8 cellular contexts compared by ENCODE assay signal in the genomic region with DNA sequence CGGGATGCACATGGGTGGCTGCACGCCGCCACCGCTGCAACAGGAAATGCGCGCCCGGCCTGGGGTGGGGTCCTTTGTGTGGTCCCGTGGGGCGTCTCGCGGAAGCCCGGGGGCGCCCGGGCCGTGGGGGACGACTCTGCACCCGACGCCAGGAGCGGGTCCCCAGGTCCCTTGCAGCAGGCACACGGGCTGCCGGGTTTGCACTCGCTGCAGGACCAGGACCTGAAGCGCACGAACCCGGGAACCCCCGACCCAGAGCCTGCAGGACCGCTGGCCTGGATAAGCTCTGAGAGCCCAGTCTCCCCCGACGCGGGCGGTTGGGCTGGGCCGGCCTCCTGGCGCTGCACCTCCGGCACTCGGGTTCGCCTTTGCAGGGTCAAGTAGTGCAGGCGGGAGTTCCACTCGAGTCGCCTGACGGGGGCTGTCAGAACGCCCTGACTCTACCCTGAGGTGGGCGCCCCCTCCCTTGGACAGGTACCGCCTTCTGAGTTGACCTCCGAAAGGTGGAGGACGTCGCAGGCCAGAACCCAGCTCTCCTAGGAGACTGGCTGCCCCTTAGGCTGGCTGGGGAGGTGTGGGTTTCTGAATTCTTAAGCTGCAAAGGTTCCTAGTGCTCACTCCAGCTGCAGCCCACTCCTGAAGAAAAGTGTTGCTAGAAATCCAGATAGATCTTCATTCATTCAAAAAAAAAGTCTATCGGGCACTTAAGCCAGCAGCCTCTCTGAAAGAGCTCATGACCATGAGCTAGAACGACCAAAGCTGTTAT.
A peak's percentile ranks its signal among the peaks of the same experiment; 100 is the strongest.
DNase-seq lines count a peak whose midpoint lies in the region; ATAC-seq lines count a peak whose summit lies in the region.

No MANE protein-coding gene starts in this region.

- H3K9me3 Mint-ChIP-seq in activated CD8-positive, alpha-beta memory T cell treated with anti-CD3 and anti-CD28 coated beads, Interleukin-2, amount 10 ng/mL, durations not matched to agents 7 days and 5 days (ENCODE audit: low read depth) = no peaks in the 10 kb centered on the region

- peaks cover 6% of the 10 kb centered on the region for H3K36me3 Mint-ChIP-seq in activated CD8-positive, alpha-beta memory T cell treated with anti-CD3 and anti-CD28 coated beads, Interleukin-2, amount 10 ng/mL, durations not matched to agents 7 days and 5 days

- H3K4me3 Mint-ChIP-seq in activated CD8-positive, alpha-beta memory T cell treated with anti-CD3 and anti-CD28 coated beads, Interleukin-2, amount 10 ng/mL, durations not matched to agents 7 days and 5 days = peak overlapping the region; percentile 42

- peaks cover 17% of the 10 kb centered on the region for H3K4me1 Mint-ChIP-seq in activated CD8-positive, alpha-beta memory T cell treated with anti-CD3 and anti-CD28 coated beads, Interleukin-2, amount 10 ng/mL, durations not matched to agents 7 days and 5 days

- no peaks in the 10 kb centered on the region for H3K27me3 Mint-ChIP-seq in activated CD8-positive, alpha-beta memory T cell treated with anti-CD3 and anti-CD28 coated beads, Interleukin-2, amount 10 ng/mL, durations not matched to agents 7 days and 5 days

- H3K4me3 ChIP-seq in adipocyte (ENCODE audit: low read length) = peak overlapping the region; percentile 79

- H3K9ac ChIP-seq in adipocyte (ENCODE audit: low read length) = peak overlapping the region; percentile 54

- no peaks in the 10 kb centered on the region for H3K36me3 ChIP-seq in adipocyte (ENCODE audit: control insufficient read depth, insufficient read depth, low read length, severe bottlenecking)

- DNase-seq in activated CD8-positive, alpha-beta memory T cell treated with anti-CD3 and anti-CD28 coated beads, Interleukin-2, amount 10 ng/mL, durations not matched to agents 7 days and 5 days = no peak
- DNase-seq in activated CD8-positive, alpha-beta memory T cell treated with anti-CD3 and anti-CD28 coated beads for 24 hours = no peak
- DNase-seq in adipocyte (ENCODE audit: low read depth) (peak; percentile 34), iPS-NIHi7 (ENCODE audit: extremely low spot score) (peak; percentile 63), NCI-H187 (lab: John Stamatoyannopoulos, UW) (no peak)
- peak; percentile 3 for DNase-seq in stimulated activated CD8-positive, alpha-beta memory T cell treated with anti-CD3 and anti-CD28 coated beads, Interleukin-12 subunit alpha, Interleukin-12 subunit beta, amount 100 ng/mL, for 4 hours (ENCODE audit: low read depth)

- H3K27ac Mint-ChIP-seq in activated CD8-positive, alpha-beta memory T cell treated with anti-CD3 and anti-CD28 coated beads, Interleukin-2, amount 10 ng/mL, durations not matched to agents 7 days and 5 days = no peak overlapping the region

- no peaks in the 10 kb centered on the region for H3K27me3 ChIP-seq in adipocyte (replicated peaks; ENCODE audit: control insufficient read depth, insufficient read depth, low read length)

- no peak for ATAC-seq in activated CD8-positive, alpha-beta memory T cell treated with anti-CD3 and anti-CD28 coated beads, Interleukin-2, amount 10 ng/mL, durations not matched to agents 7 days and 5 days
- ATAC-seq in HG03520 (IDR thresholded peaks at IDR 0.05; ENCODE audit: unreplicated experiment) = peak; percentile 6
- no peak for ATAC-seq in HG03460 (IDR thresholded peaks at IDR 0.05; ENCODE audit: unreplicated experiment)

- H3K4me1 ChIP-seq in adipocyte (ENCODE audit: control insufficient read depth, insufficient read depth, low read length) = peaks cover 13% of the 10 kb centered on the region

- CTCF ChIA-PET in activated CD8-positive, alpha-beta memory T cell treated with anti-CD3 and anti-CD28 coated beads, Interleukin-2, amount 10 ng/mL, durations not matched to agents 7 days and 5 days (lab: Charles Lee) = interaction anchor here (0.8 to 3.1 kb wide), 7 partner anchors 8 to 217 kb away, joined by 3 to 16 read pairs (median 5); no protein-coding TSS in a partner anchor

- no peaks in the 10 kb centered on the region for H3K9me3 ChIP-seq in adipocyte (ENCODE audit: control insufficient read depth, low read length)

Comparison
In these comparisons a context has a peak if more than half of its experiments do, and no peak if none do; other contexts are left out.
1. DNase-seq: peak in adipocyte (single experiment), iPS-NIHi7 (single experiment) and stimulated activated CD8-positive, alpha-beta memory T cell treated with anti-CD3 and anti-CD28 coated beads, Interleukin-12 subunit alpha, Interleukin-12 subunit beta, amount 100 ng/mL, for 4 hours (single experiment); none in activated CD8-positive, alpha-beta memory T cell treated with anti-CD3 and anti-CD28 coated beads, Interleukin-2, amount 10 ng/mL, durations not matched to agents 7 days and 5 days (single experiment), activated CD8-positive, alpha-beta memory T cell treated with anti-CD3 and anti-CD28 coated beads for 24 hours (single experiment) and NCI-H187 (0 of 2).